1 cellular context compared by ENCODE assay signal in the genomic region with DNA sequence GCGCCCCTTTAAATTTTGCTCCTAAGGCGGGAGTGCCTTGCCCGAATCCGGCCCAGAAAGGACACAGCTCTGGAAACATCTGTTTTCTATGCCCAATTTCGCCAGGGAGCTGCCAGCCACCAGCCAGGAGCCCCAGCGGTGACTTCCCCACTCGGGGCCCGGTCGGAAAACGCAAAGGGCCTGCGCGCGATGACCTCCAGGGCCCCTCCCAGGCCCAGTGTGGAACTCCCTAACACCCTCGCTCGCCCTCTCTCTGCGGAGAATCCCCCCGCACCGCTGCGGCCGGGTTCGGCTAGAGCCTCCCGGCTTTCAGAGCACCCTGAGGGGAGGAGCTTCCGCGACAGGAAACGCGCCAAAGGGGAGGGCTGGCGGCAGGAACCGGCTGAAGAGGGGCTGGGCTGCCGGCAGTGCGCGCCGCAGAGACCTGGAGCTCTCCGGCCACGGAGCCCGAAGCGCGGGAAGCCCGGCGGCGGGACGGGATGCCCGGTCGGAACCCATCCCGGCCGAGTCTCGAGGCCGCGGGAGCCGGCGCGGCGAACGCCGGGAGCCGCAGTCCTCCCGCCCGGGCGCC.
A peak's percentile ranks its signal among the peaks of the same experiment; 100 is the strongest.
TF ChIP-seq lines count a peak whose summit lies in the region.

No MANE protein-coding gene starts in this region.

TF ChIP-seq in GM12878, 131 proteins besides CTCF, POLR2A, EP300 and RAD21 (continued from another document):
- TF ChIP-seq MYC (IDR thresholded peaks at IDR 0.05; ENCODE audit: insufficient read depth, insufficient read length, insufficient replicate concordance, low read length, severe bottlenecking) (no peak), NR2F1 (conservative IDR thresholded peaks at IDR 0.05) (peak; percentile 73), ZNF622 (IDR thresholded peaks at IDR 0.05) (no peak), LARP7 (IDR thresholded peaks at IDR 0.05) (peak; percentile 77; the same call in 1 of the 2 replicates), PML (IDR thresholded peaks at IDR 0.05; ENCODE audit: low read length) (0 out of 2 replicates have a peak, but pooled peaks have one; percentile 43), TCF3 (IDR thresholded peaks at IDR 0.05; ENCODE audit: borderline replicate concordance, insufficient read depth, low read depth, low read length) (0 out of 2 replicates have a peak, but pooled peaks have one; percentile 28), TARDBP (IDR thresholded peaks at IDR 0.05; ENCODE audit: borderline replicate concordance) (0 out of 2 replicates have a peak, but pooled peaks have one; percentile 22), DPF2 (IDR thresholded peaks at IDR 0.05) (peak; percentile 52; the same call in 1 of the 2 replicates), SMAD1 (IDR thresholded peaks at IDR 0.05; ENCODE audit: low read depth, partially characterized antibody) (no peak)
